In the genomic region with DNA sequence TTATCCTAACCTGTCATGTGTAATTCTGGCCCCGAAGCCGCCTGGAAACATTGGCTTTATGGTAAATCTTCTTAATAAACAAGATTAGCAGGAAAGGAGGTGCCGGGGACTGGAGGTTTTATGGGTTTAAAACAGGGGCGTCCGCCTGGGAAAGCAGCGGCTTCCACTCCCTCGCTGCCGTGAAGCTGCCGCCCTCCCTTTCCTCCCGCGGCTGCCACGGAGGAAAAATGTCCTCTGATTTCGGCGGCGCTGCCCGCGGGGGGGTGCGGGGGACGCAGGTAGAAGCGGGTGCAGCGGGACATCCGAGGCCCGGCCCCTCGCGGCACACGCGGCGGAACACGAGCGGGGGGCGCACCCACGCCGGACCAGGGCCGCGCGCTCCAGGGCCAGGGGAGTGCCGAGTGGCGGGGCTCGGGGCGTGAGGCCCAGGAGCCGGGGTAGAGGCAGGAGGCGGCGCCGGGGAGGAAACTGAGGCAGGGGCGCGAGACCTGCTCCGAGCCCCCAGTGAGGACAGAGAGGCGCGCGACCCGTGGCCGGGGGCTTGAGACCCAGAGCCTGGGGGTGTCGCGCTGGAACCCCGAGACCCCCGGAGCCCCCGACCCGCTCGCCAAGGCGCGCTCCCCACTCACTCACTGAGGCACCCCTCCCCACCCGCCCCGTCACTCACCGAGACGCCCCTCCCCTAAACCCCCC, we compare ENCODE assay signal across 12 cellular contexts. TPM values are rescaled to one million over a fixed set of nuclear protein-coding genes. Genes with fewer than 3 reads are reported as not detected.
DNase-seq lines count a peak whose midpoint lies in the region; ATAC-seq, FAIRE-seq and TF ChIP-seq lines count a peak whose summit lies in the region.
"Had no signal": no experiment of that assay in that cellular context is flagged by ENCODE, and none has a peak within 500 bp of the region (broad histone marks: within the 10 kb centered on the region; RNA-seq: fewer than 3 reads in every experiment).

No MANE protein-coding gene starts in this region.

- H3K4me2 ChIP-seq in A549 (peak overlapping the region; percentile 99), neural progenitor cell (peak overlapping the region; percentile 91)

- no peak overlapping the region for H2AFZ ChIP-seq in neural progenitor cell (replicated peaks)

- H3K27ac ChIP-seq in A549: no peak overlapping the region
- H3K27ac ChIP-seq in neural progenitor cell: no peak overlapping the region

- peaks cover 76% of the 10 kb centered on the region for H3K27me3 ChIP-seq in neural progenitor cell

- peaks cover 48 to 64% of the 10 kb centered on the region in 2 donors for H3K27me3 Mint-ChIP-seq in effector memory CD8-positive, alpha-beta T cell
- peaks cover 46% of the 10 kb centered on the region for H3K27me3 Mint-ChIP-seq in neural progenitor cell (ENCODE audit: insufficient read depth, low read depth)

- no peaks in the 10 kb centered on the region for H3K79me2 ChIP-seq in neural progenitor cell (ENCODE audit: low read depth)

- peak overlapping the region; percentile 47; the same call in 1 of the 3 replicates for H3K4me3 ChIP-seq in A549
- peak overlapping the region; percentile 11 for H3K4me3 ChIP-seq in neural progenitor cell

- WGBS in A549 (ENCODE audit: missing lambda C conversion rate): 45% methylated on average over 11 of the region's 65 CpGs

- CTCF ChIA-PET in A549 (lab: Yijun Ruan, JAX): no interaction called here

- no peaks in the 10 kb centered on the region for H3K36me3 ChIP-seq in neural progenitor cell

- no peak for TF ChIP-seq POLR2A in A549 (IDR thresholded peaks at IDR 0.05; ENCODE audit: low read length)

- ATAC-seq in A549: no peak
- ATAC-seq in effector memory CD8-positive, alpha-beta T cell (replicated peaks): no peak
- no peak for ATAC-seq in GM21528 (IDR thresholded peaks at IDR 0.05; ENCODE audit: low FRiP score, unreplicated experiment)
- ATAC-seq in GM19467 (IDR thresholded peaks at IDR 0.05; ENCODE audit: unreplicated experiment): no peak

- H3K36me3 Mint-ChIP-seq in effector memory CD8-positive, alpha-beta T cell (ENCODE audit: insufficient read depth): peaks cover 13% of the 10 kb centered on the region
- no peaks in the 10 kb centered on the region for H3K36me3 Mint-ChIP-seq in neural progenitor cell

- H3K4me1 ChIP-seq in A549: peaks cover 7% of the 10 kb centered on the region; the same call in 1 of the 3 replicates
- H3K4me1 ChIP-seq in neural progenitor cell: peaks cover 11% of the 10 kb centered on the region

- POLR2A ChIA-PET in A549 (lab: Yijun Ruan, JAX): no interaction called here

- no peak overlapping the region for H3K27ac Mint-ChIP-seq in effector memory CD8-positive, alpha-beta T cell
- H3K27ac Mint-ChIP-seq in neural progenitor cell: no peak overlapping the region
- H3K27ac Mint-ChIP-seq: CD4-positive, CD25-positive, alpha-beta regulatory T cell had no signal

- no peak for FAIRE-seq in A549 (lab: Jason Lieb, UNC)
- FAIRE-seq: endometrium had no signal

- DNase-seq in A549 (ENCODE audit: low read depth in 1 of 2, low spot score in 1 of 2) (no peak), DMS53 treated with DMSO at 0.1 percent for 48 hours (lab: John Stamatoyannopoulos, UW; ENCODE audit: unreplicated experiment) (peak; percentile 38), neural progenitor cell (ENCODE audit: low spot score) (peak; percentile 14), T-helper 1 cell (no peak), amniotic stem cell (lab: John Stamatoyannopoulos, UW) (no peak)
- DNase-seq in effector memory CD8-positive, alpha-beta T cell: no peak
- DNase-seq: CD4-positive, CD25-positive, alpha-beta regulatory T cell; GOT3; RPMI8226 had no signal

- no peak overlapping the region for H3K9ac ChIP-seq in neural progenitor cell

- no peaks in the 10 kb centered on the region for H3K9me3 Mint-ChIP-seq in effector memory CD8-positive, alpha-beta T cell
- no peaks in the 10 kb centered on the region for H3K9me3 Mint-ChIP-seq in neural progenitor cell

- TF ChIP-seq EP300 in A549 (IDR thresholded peaks at IDR 0.05): no peak

- H3K4me3 Mint-ChIP-seq in effector memory CD8-positive, alpha-beta T cell: peak overlapping the region; percentile 75 to 81
- peak overlapping the region; percentile 83 for H3K4me3 Mint-ChIP-seq in neural progenitor cell

- peaks cover 4 to 7% of the 10 kb centered on the region in 2 donors for H3K4me1 Mint-ChIP-seq in effector memory CD8-positive, alpha-beta T cell (ENCODE audit: low read depth in 2 of 2)
- H3K4me1 Mint-ChIP-seq in neural progenitor cell: peaks cover 3% of the 10 kb centered on the region

- peaks cover 19% of the 10 kb centered on the region for H4K20me1 ChIP-seq in neural progenitor cell (ENCODE audit: low read depth)

- H3K9me3 ChIP-seq in A549: peaks cover 5% of the 10 kb centered on the region; the same call in 2 of the 3 replicates
- no peaks in the 10 kb centered on the region for H3K9me3 ChIP-seq in neural progenitor cell (ENCODE audit: low read depth)

- peaks cover 6% of the 10 kb centered on the region for H3F3A ChIP-seq in neural progenitor cell (ENCODE audit: low read depth)

- TF ChIP-seq RAD21 in A549 (conservative IDR thresholded peaks at IDR 0.05 in 1 of 2, IDR thresholded peaks at IDR 0.05 in 1 of 2): no peak

- TF ChIP-seq CTCF in A549 (IDR thresholded peaks at IDR 0.05) (no peak), neural progenitor cell (IDR thresholded peaks at IDR 0.05) (no peak)

TF ChIP-seq in A549, 52 proteins besides CTCF, POLR2A, EP300 and RAD21:
- TF ChIP-seq NPAS2 (CRISPR knock-in tag; IDR thresholded peaks at IDR 0.05; ENCODE audit: borderline replicate concordance) (no peak), ESRRA (IDR thresholded peaks at IDR 0.05; ENCODE audit: borderline replicate concordance, low read length) (no peak), JUNB (IDR thresholded peaks at IDR 0.05) (no peak), ZC3H11A (IDR thresholded peaks at IDR 0.05) (no peak), CEBPB (IDR thresholded peaks at IDR 0.05) (no peak), CHD2 (IDR thresholded peaks at IDR 0.05; ENCODE audit: low read length, partially characterized antibody) (no peak), PHF8 (IDR thresholded peaks at IDR 0.05; ENCODE audit: borderline replicate concordance, low read depth) (no peak), HOXB13 (CRISPR knock-in tag; IDR thresholded peaks at IDR 0.05; ENCODE audit: low read depth) (no peak), POLR2AphosphoS2 (conservative IDR thresholded peaks at IDR 0.05; ENCODE audit: low read length) (no peak), ZNF302 (CRISPR knock-in tag; IDR thresholded peaks at IDR 0.05) (no peak), EHF (CRISPR knock-in tag; IDR thresholded peaks at IDR 0.05) (no peak), HOXB5 (CRISPR knock-in tag; IDR thresholded peaks at IDR 0.05) (no peak)
- TF ChIP-seq, protein P1, sequence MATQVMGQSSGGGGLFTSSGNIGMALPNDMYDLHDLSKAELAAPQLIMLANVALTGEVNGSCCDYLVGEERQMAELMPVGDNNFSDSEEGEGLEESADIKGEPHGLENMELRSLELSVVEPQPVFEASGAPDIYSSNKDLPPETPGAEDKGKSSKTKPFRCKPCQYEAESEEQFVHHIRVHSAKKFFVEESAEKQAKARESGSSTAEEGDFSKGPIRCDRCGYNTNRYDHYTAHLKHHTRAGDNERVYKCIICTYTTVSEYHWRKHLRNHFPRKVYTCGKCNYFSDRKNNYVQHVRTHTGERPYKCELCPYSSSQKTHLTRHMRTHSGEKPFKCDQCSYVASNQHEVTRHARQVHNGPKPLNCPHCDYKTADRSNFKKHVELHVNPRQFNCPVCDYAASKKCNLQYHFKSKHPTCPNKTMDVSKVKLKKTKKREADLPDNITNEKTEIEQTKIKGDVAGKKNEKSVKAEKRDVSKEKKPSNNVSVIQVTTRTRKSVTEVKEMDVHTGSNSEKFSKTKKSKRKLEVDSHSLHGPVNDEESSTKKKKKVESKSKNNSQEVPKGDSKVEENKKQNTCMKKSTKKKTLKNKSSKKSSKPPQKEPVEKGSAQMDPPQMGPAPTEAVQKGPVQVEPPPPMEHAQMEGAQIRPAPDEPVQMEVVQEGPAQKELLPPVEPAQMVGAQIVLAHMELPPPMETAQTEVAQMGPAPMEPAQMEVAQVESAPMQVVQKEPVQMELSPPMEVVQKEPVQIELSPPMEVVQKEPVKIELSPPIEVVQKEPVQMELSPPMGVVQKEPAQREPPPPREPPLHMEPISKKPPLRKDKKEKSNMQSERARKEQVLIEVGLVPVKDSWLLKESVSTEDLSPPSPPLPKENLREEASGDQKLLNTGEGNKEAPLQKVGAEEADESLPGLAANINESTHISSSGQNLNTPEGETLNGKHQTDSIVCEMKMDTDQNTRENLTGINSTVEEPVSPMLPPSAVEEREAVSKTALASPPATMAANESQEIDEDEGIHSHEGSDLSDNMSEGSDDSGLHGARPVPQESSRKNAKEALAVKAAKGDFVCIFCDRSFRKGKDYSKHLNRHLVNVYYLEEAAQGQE (IDR thresholded peaks at IDR 0.05): no peak
- TF ChIP-seq, protein P2, sequence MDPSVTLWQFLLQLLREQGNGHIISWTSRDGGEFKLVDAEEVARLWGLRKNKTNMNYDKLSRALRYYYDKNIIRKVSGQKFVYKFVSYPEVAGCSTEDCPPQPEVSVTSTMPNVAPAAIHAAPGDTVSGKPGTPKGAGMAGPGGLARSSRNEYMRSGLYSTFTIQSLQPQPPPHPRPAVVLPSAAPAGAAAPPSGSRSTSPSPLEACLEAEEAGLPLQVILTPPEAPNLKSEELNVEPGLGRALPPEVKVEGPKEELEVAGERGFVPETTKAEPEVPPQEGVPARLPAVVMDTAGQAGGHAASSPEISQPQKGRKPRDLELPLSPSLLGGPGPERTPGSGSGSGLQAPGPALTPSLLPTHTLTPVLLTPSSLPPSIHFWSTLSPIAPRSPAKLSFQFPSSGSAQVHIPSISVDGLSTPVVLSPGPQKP (IDR thresholded peaks at IDR 0.05; ENCODE audit: low read depth, low read length): no peak
TF ChIP-seq in A549: peak in this region for 0.

RNA-seq across cellular contexts. Expression of a gene that starts 1.0 kb away (rescaled TPM):
- polyA plus RNA-seq in A549 (2011; rRNA removed): 1.2 and 1.5 TPM in 2 replicates
- 0.78 and 1.2 TPM in 2 replicates for polyA plus RNA-seq in A549 (2012; cell fraction: cytosol; rRNA removed)
- 3.0 TPM in 2 replicates for polyA plus RNA-seq in A549 (2012; cell fraction: nucleus; rRNA removed)
- 0.41 to 0.51 TPM (median 0.46 TPM) in 3 replicates for polyA plus RNA-seq in A549 (2017; fragmentation: RNase III; extraction: RNeasy Plus Mini Kit Qiagen cat#74134 plus additional on column Dnase treatment)
- 1.7 and 2.0 TPM in 2 replicates for polyA minus RNA-seq in A549 (2011; rRNA and poly(A)+ RNA removed)
- total RNA-seq in neural progenitor cell (ENCODE audit: low replicate concordance): 3.0 and 4.9 TPM in 2 replicates

Comparison
In these comparisons a context has a peak if more than half of its experiments do, and no peak if none do; other contexts are left out.
1. DNase-seq: peak in DMS53 treated with DMSO at 0.1 percent for 48 hours (single experiment) and neural progenitor cell (single experiment); none in A549 (0 of 2), effector memory CD8-positive, alpha-beta T cell (0 of 3), T-helper 1 cell (0 of 5) and amniotic stem cell (single experiment).